25 cellular contexts compared by ENCODE assay signal in genomic region chr19:35753634-35754364, GRCh38. TPM values are rescaled to one million over a fixed set of nuclear protein-coding genes. Genes with fewer than 3 reads are reported as not detected.
DNase-seq lines count a peak whose midpoint lies in the region; ATAC-seq and TF ChIP-seq lines count a peak whose summit lies in the region.
"Had no signal": no experiment of that assay in that cellular context is flagged by ENCODE, and none has a peak within 500 bp of the region (broad histone marks: within the 10 kb centered on the region; RNA-seq: fewer than 3 reads in every experiment).

No MANE protein-coding gene starts in this region.

- H3K4me3 Mint-ChIP-seq in activated T-helper 2 cell treated with anti-CD3 and anti-CD28 coated beads, Interferon-gamma antibody, Interleukin-2, Interleukin-4, amounts not matched to agents 10 μg/mL and 5 μg/mL and 100 μg/mL, durations not matched to agents 14 hours and 24 hours and 36 hours (ENCODE audit: low read depth): no peak overlapping the region
- H3K4me3 Mint-ChIP-seq: activated CD4-positive, alpha-beta memory T cell treated with anti-CD3 and anti-CD28 coated beads for 36 hours had no signal

- no peak for TF ChIP-seq CTCF in breast epithelium (IDR thresholded peaks at IDR 0.05)
- no peak for TF ChIP-seq CTCF in mammary epithelial cell (conservative IDR thresholded peaks at IDR 0.05 in 1 of 2, IDR thresholded peaks at IDR 0.05 in 1 of 2; ENCODE audit: extremely low read depth in 1 of 2, insufficient read depth in 1 of 2, low read depth in 1 of 2, low read length in 2 of 2)
- TF ChIP-seq CTCF in psoas muscle (IDR thresholded peaks at IDR 0.05): no peak

- H3K27me3 ChIP-seq in breast epithelium: no peaks in the 10 kb centered on the region
- H3K27me3 ChIP-seq in mammary epithelial cell (ENCODE audit: insufficient read depth, low read length): no peaks in the 10 kb centered on the region
- H3K27me3 ChIP-seq in psoas muscle (ENCODE audit: insufficient read depth in 3 of 3, low read length in 2 of 3): no peaks in the 10 kb centered on the region
- H3K27me3 ChIP-seq: right lobe of liver, testis had no signal

- WGBS in mammary epithelial cell (ENCODE audit: low coverage, missing lambda C conversion rate): 91% methylated on average over 19 of the region's 20 CpGs
- WGBS in psoas muscle, 3 donors: 63 to 86% (median 64%) methylated on average over 20 of the region's 20 CpGs

- peaks cover 22% of the 10 kb centered on the region for H3K36me3 Mint-ChIP-seq in activated T-helper 2 cell treated with anti-CD3 and anti-CD28 coated beads, Interferon-gamma antibody, Interleukin-2, Interleukin-4, amounts not matched to agents 10 μg/mL and 5 μg/mL and 100 μg/mL, durations not matched to agents 14 hours and 24 hours and 36 hours (ENCODE audit: low read depth)
- H3K36me3 Mint-ChIP-seq: WTC11 had no signal

- DNase-seq in breast epithelium (ENCODE audit: low spot score in 2 of 2): no peak
- DNase-seq in mammary epithelial cell: no peak
- peak; percentile 69 for DNase-seq in cardiac septum (ENCODE audit: low spot score)
- no peak for DNase-seq in psoas muscle
- no peak for DNase-seq in activated T-helper 2 cell treated with anti-CD3 and anti-CD28 coated beads, Interferon-gamma antibody, Interleukin-2, Interleukin-4, amounts not matched to agents 10 μg/mL and 5 μg/mL and 100 μg/mL, durations not matched to agents 14 hours and 24 hours and 36 hours (ENCODE audit: low spot score)
- no peak for DNase-seq in amygdala (lab: John Stamatoyannopoulos, UW)
- DNase-seq: activated CD4-positive, alpha-beta memory T cell treated with anti-CD3 and anti-CD28 coated beads for 36 hours; activated gamma-delta T cell; activated T-cell treated with anti-CD3 and anti-CD28 coated beads for 4 hours; Caco-2; dermis blood vessel endothelial cell; DND-41; NCI-H1048; NCI-H187 treated with DMSO at 0.1 percent for 48 hours; NCI-H69; nucleus accumbens; RPMI8226; testis had no signal

- H4K20me1 ChIP-seq in mammary epithelial cell (ENCODE audit: insufficient read depth, low read length): no peaks in the 10 kb centered on the region

- H3K9me3 ChIP-seq in breast epithelium: no peaks in the 10 kb centered on the region
- no peaks in the 10 kb centered on the region for H3K9me3 ChIP-seq in mammary epithelial cell (replicated peaks; ENCODE audit: insufficient read depth, low read length)
- H3K9me3 ChIP-seq in psoas muscle: no peaks in the 10 kb centered on the region
- H3K9me3 ChIP-seq: A549, Caco-2, right lobe of liver, testis had no signal

- no peak for TF ChIP-seq POLR2A in breast epithelium (IDR thresholded peaks at IDR 0.05)

- no peak overlapping the region for H3K9ac ChIP-seq in mammary epithelial cell (ENCODE audit: insufficient read depth, low read length)

- CTCF ChIA-PET in mammary epithelial cell (lab: Charles Lee; ENCODE audit: low non-redundant PET): no interaction called here

- dilution Hi-C loops in mammary epithelial cell (cut with HindIII; ENCODE audit: low sequenced_read_pairs): no loop called here

- no peak overlapping the region for H3K4me2 ChIP-seq in mammary epithelial cell (ENCODE audit: insufficient read depth, low read depth, low read length)
- H3K4me2 ChIP-seq: A549, hepatocyte had no signal

- no peak overlapping the region for H3K27ac Mint-ChIP-seq in activated T-helper 2 cell treated with anti-CD3 and anti-CD28 coated beads, Interferon-gamma antibody, Interleukin-2, Interleukin-4, amounts not matched to agents 10 μg/mL and 5 μg/mL and 100 μg/mL, durations not matched to agents 14 hours and 24 hours and 36 hours
- H3K27ac Mint-ChIP-seq: activated CD4-positive, alpha-beta memory T cell treated with anti-CD3 and anti-CD28 coated beads for 36 hours; WTC11 had no signal

- no TSS peak for BruUV-seq in mammary epithelial cell (replicated peaks; lab: Mats Ljungman, UMichigan)

- peak overlapping the region; percentile 98 for H3K27ac ChIP-seq in breast epithelium
- no peak overlapping the region for H3K27ac ChIP-seq in mammary epithelial cell (ENCODE audit: insufficient read depth, low read depth, low read length)
- H3K27ac ChIP-seq in psoas muscle: peak overlapping the region; percentile 94
- H3K27ac ChIP-seq: A549, right lobe of liver had no signal

- no peak overlapping the region for H2AFZ ChIP-seq in mammary epithelial cell (ENCODE audit: low read depth, low read length)
- H2AFZ ChIP-seq: hepatocyte had no signal

- intact Hi-C loops in breast epithelium (cut with DNase I; ENCODE audit: low total_unique reads): no loop called here
- intact Hi-C loops in mammary epithelial cell (cut with micrococcal nuclease): no loop called here
- intact Hi-C loops in cardiac septum (cut with DNase I): no loop called here
- intact Hi-C loops in psoas muscle (cut with DNase I): no loop called here
- intact Hi-C loops in activated T-helper 2 cell treated with anti-CD3 and anti-CD28 coated beads, Interferon-gamma antibody, Interleukin-2, Interleukin-4, amounts not matched to agents 10 μg/mL and 5 μg/mL and 100 μg/mL, durations not matched to agents 14 hours and 24 hours and 36 hours (cut with micrococcal nuclease): no loop called here

- H3K4me1 ChIP-seq in breast epithelium: peaks cover 2 to 8% of the 10 kb centered on the region in 2 donors
- peaks cover 15% of the 10 kb centered on the region for H3K4me1 ChIP-seq in mammary epithelial cell (ENCODE audit: insufficient read depth, low read length)
- peaks cover 18% of the 10 kb centered on the region for H3K4me1 ChIP-seq in psoas muscle

- peaks cover 17% of the 10 kb centered on the region for H3K79me2 ChIP-seq in mammary epithelial cell (ENCODE audit: insufficient read depth, low read length)

- in situ Hi-C loops in mammary epithelial cell (cut with MboI; ENCODE audit: low sequenced_read_pairs in 2 of 2): no loop called here

- H3K27me3 Mint-ChIP-seq in activated T-helper 2 cell treated with anti-CD3 and anti-CD28 coated beads, Interferon-gamma antibody, Interleukin-2, Interleukin-4, amounts not matched to agents 10 μg/mL and 5 μg/mL and 100 μg/mL, durations not matched to agents 14 hours and 24 hours and 36 hours (ENCODE audit: low read depth): no peaks in the 10 kb centered on the region
- H3K27me3 Mint-ChIP-seq: activated CD4-positive, alpha-beta memory T cell treated with anti-CD3 and anti-CD28 coated beads for 36 hours had no signal

- peaks cover 18% of the 10 kb centered on the region for H3K4me1 Mint-ChIP-seq in activated T-helper 2 cell treated with anti-CD3 and anti-CD28 coated beads, Interferon-gamma antibody, Interleukin-2, Interleukin-4, amounts not matched to agents 10 μg/mL and 5 μg/mL and 100 μg/mL, durations not matched to agents 14 hours and 24 hours and 36 hours (ENCODE audit: low read depth)

- H3K4me3 ChIP-seq in breast epithelium (no peak overlapping the region), mammary epithelial cell (replicated peaks in 1 of 3; ENCODE audit: insufficient read depth in 1 of 3, low read depth in 2 of 3, low read length in 3 of 3) (no peak overlapping the region), psoas muscle (no peak overlapping the region)
- H3K4me3 ChIP-seq: A549, hepatocyte, lung, right lobe of liver, testis had no signal

- ATAC-seq in psoas muscle: no peak
- ATAC-seq in GM19455 (IDR thresholded peaks at IDR 0.05; ENCODE audit: unreplicated experiment): no peak
- ATAC-seq in GM21390 (IDR thresholded peaks at IDR 0.05; ENCODE audit: unreplicated experiment): no peak
- ATAC-seq: A549, right lobe of liver, WTC11 had no signal

- H3K36me3 ChIP-seq in breast epithelium (peaks cover 4% of the 10 kb centered on the region), mammary epithelial cell (ENCODE audit: insufficient read depth, low read length) (no peaks in the 10 kb centered on the region), psoas muscle (ENCODE audit: insufficient read depth in 1 of 2, low read depth in 1 of 2) (peaks cover 0 to 24% of the 10 kb centered on the region in 2 donors)

- no peaks in the 10 kb centered on the region for H3K9me3 Mint-ChIP-seq in activated T-helper 2 cell treated with anti-CD3 and anti-CD28 coated beads, Interferon-gamma antibody, Interleukin-2, Interleukin-4, amounts not matched to agents 10 μg/mL and 5 μg/mL and 100 μg/mL, durations not matched to agents 14 hours and 24 hours and 36 hours
- H3K9me3 Mint-ChIP-seq: activated CD4-positive, alpha-beta memory T cell treated with anti-CD3 and anti-CD28 coated beads for 36 hours; WTC11 had no signal

RNA-seq across cellular contexts. Expression of gene HSPB6, which starts 3.0 kb away (rescaled TPM):
- 100 to 1,000 TPM in 1 of 3 donors, 10 to 100 TPM in 2; 31.0 to 144 (median 81.9) TPM for total RNA-seq in breast epithelium
- not detected for total RNA-seq in mammary epithelial cell
- not detected for polyA plus RNA-seq in mammary epithelial cell
- not detected for polyA minus RNA-seq in mammary epithelial cell
- 863 TPM for total RNA-seq in cardiac septum
- total RNA-seq in psoas muscle: 1,000 to 10,000 TPM in 1 of 4 donors, 100 to 1,000 TPM in 3; 656 to 1,308 (median 674) TPM
- 100 to 1,000 TPM; 303 to 719 (median 476) TPM for polyA plus RNA-seq in psoas muscle
- 0.14 and 0.21 TPM in 2 replicates for total RNA-seq in activated T-helper 2 cell treated with anti-CD3 and anti-CD28 coated beads, Interferon-gamma antibody, Interleukin-2, Interleukin-4, amounts not matched to agents 10 μg/mL and 5 μg/mL and 100 μg/mL, durations not matched to agents 14 hours and 24 hours and 36 hours

RNA-seq across cellular contexts. Expression of gene PROSER3, which starts 4.2 kb away (rescaled TPM):
- total RNA-seq in breast epithelium (1 to 10 TPM; 5.7 to 6.4 (median 6.2) TPM), mammary epithelial cell (10 to 100 TPM in 1 of 2 donors, 1 to 10 TPM in 1; 9.7 to 48.3 TPM), cardiac septum (11.7 TPM), psoas muscle (10 to 100 TPM in 1 of 4 donors, 1 to 10 TPM in 3; 4.2 to 16.2 (median 9.0) TPM)
- polyA plus RNA-seq in mammary epithelial cell (21.2 TPM), psoas muscle (10 to 100 TPM in 1 of 3 donors, 1 to 10 TPM in 2; 4.6 to 14.2 (median 5.3) TPM)
- polyA minus RNA-seq in mammary epithelial cell: 74.3 TPM
- 40.1 and 41.2 TPM in 2 replicates for total RNA-seq in activated T-helper 2 cell treated with anti-CD3 and anti-CD28 coated beads, Interferon-gamma antibody, Interleukin-2, Interleukin-4, amounts not matched to agents 10 μg/mL and 5 μg/mL and 100 μg/mL, durations not matched to agents 14 hours and 24 hours and 36 hours

RNA-seq across cellular contexts. Expression of gene LIN37, which starts 5.4 kb away (rescaled TPM):
- total RNA-seq in breast epithelium (10 to 100 TPM; 12.8 to 15.4 (median 14.2) TPM), mammary epithelial cell (10 to 100 TPM; 13.6 to 14.5 TPM), cardiac septum (9.6 TPM), psoas muscle (10 to 100 TPM in 1 of 4 donors, 1 to 10 TPM in 3; 3.1 to 14.5 (median 7.9) TPM)
- polyA plus RNA-seq in mammary epithelial cell (12.9 TPM), psoas muscle (10 to 100 TPM; 17.8 to 26.8 (median 23.1) TPM)
- polyA minus RNA-seq in mammary epithelial cell: 89.1 TPM
- 9.9 and 10.0 TPM in 2 replicates for total RNA-seq in activated T-helper 2 cell treated with anti-CD3 and anti-CD28 coated beads, Interferon-gamma antibody, Interleukin-2, Interleukin-4, amounts not matched to agents 10 μg/mL and 5 μg/mL and 100 μg/mL, durations not matched to agents 14 hours and 24 hours and 36 hours

RNA-seq across cellular contexts. Expression of gene PSENEN, which starts 8.3 kb away (rescaled TPM):
- 10 to 100 TPM; 37.4 to 54.1 (median 54.0) TPM for total RNA-seq in breast epithelium
- total RNA-seq in mammary epithelial cell: 10 to 100 TPM in 1 of 2 donors, 1 to 10 TPM in 1; 8.7 to 55.4 TPM
- 33.7 TPM for polyA plus RNA-seq in mammary epithelial cell
- 40.9 TPM for polyA minus RNA-seq in mammary epithelial cell
- 43.2 TPM for total RNA-seq in cardiac septum
- 10 to 100 TPM; 34.7 to 41.0 (median 36.7) TPM for total RNA-seq in psoas muscle
- polyA plus RNA-seq in psoas muscle: 100 to 1,000 TPM in 1 of 3 donors, 10 to 100 TPM in 2; 61.6 to 116 (median 67.7) TPM
- 45.1 and 46.9 TPM in 2 replicates for total RNA-seq in activated T-helper 2 cell treated with anti-CD3 and anti-CD28 coated beads, Interferon-gamma antibody, Interleukin-2, Interleukin-4, amounts not matched to agents 10 μg/mL and 5 μg/mL and 100 μg/mL, durations not matched to agents 14 hours and 24 hours and 36 hours

RNA-seq across cellular contexts. Expression of gene U2AF1L4, which starts 8.6 kb away (rescaled TPM):
- 10 to 100 TPM; 15.7 to 37.5 (median 19.5) TPM for total RNA-seq in breast epithelium
- 10 to 100 TPM in 1 of 2 donors, 1 to 10 TPM in 1; 4.8 to 23.9 TPM for total RNA-seq in mammary epithelial cell
- 9.9 TPM for polyA plus RNA-seq in mammary epithelial cell
- polyA minus RNA-seq in mammary epithelial cell: 9.6 TPM
- total RNA-seq in cardiac septum: 24.9 TPM
- total RNA-seq in psoas muscle: 10 to 100 TPM; 13.3 to 28.7 (median 19.6) TPM
- 10 to 100 TPM; 12.3 to 26.6 (median 13.6) TPM for polyA plus RNA-seq in psoas muscle
- 27.4 and 30.8 TPM in 2 replicates for total RNA-seq in activated T-helper 2 cell treated with anti-CD3 and anti-CD28 coated beads, Interferon-gamma antibody, Interleukin-2, Interleukin-4, amounts not matched to agents 10 μg/mL and 5 μg/mL and 100 μg/mL, durations not matched to agents 14 hours and 24 hours and 36 hours

Comparison
In these comparisons a context has a peak if more than half of its experiments do, and no peak if none do; other contexts are left out.
1. RNA of gene HSPB6, which starts 3.0 kb away (total RNA-seq): 863 TPM in cardiac septum (single experiment), 656 to 1,308 TPM in psoas muscle and 31.0 to 144 TPM in breast epithelium; 0.14 to 0.21 TPM in activated T-helper 2 cell treated with anti-CD3 and anti-CD28 coated beads, Interferon-gamma antibody, Interleukin-2, Interleukin-4, amounts not matched to agents 10 μg/mL and 5 μg/mL and 100 μg/mL, durations not matched to agents 14 hours and 24 hours and 36 hours and not detected in mammary epithelial cell; every median in the first group is over 10 times any median in the second.